ENCODE assay signal across 8 cellular contexts in the genomic region with DNA sequence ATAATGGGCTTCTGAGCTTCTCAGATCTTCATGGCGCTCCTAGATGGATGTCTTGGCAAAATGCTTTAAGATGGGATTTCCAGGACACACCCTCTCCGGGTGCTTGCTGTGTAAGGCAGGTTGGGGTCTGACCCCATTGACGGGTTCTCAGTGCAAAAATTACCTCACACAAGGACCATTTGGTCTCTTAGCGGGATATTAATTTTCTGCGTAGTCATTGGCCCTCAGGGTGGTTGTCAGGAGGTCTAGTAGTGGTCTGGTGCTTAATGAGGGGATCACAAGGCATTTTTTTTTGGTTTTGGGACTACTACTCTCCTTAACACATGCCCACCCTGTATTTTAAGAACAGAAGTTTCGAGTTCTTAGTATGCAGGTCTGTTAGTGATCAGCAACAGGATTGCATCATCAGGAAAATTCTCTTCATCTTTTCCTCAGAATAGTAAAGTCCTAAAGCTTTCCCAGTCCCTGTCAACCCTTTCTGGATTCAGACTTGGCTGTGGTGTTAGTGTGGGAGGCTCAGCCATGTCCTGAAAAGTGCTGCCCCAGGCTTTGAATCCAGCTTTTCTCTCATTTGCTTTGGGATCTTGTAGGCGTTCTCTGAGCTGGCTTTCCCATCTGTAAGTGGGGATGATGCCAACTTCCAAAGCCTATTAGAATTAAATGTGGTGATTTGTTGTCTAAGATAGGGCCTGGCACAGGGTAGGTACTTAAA. TPM values are rescaled to one million over a fixed set of nuclear protein-coding genes. Genes with fewer than 3 reads are reported as not detected.
DNase-seq lines count a peak whose midpoint lies in the region; ATAC-seq and TF ChIP-seq lines count a peak whose summit lies in the region.

No MANE protein-coding gene starts in this region.

- H2BK5ac ChIP-seq in mesenchymal stem cell (ENCODE audit: low read depth, low read length, poor library complexity, severe bottlenecking): no peak overlapping the region

- H2BK120ac ChIP-seq in mesenchymal stem cell (ENCODE audit: low read depth, low read length): no peak overlapping the region

- no peak overlapping the region for H2AFZ ChIP-seq in mesenchymal stem cell (ENCODE audit: low read depth, low read length)

- H3K79me1 ChIP-seq in mesenchymal stem cell (replicated peaks; ENCODE audit: low read length, poor library complexity, severe bottlenecking): peaks cover 2% of the 10 kb centered on the region

- no peak overlapping the region for H2BK15ac ChIP-seq in mesenchymal stem cell (ENCODE audit: low read depth, poor library complexity, severe bottlenecking)

- peak overlapping the region; percentile 67 to 99 (median 87) for H3K4me3 ChIP-seq in heart right ventricle
- H3K4me3 ChIP-seq in body of pancreas: peak overlapping the region in 1 of 2 donors; percentile 4
- H3K4me3 ChIP-seq in mesenchymal stem cell (ENCODE audit: insufficient read depth in 1 of 2, low read depth in 1 of 2, low read length in 2 of 2): peak overlapping the region in 1 of 2 experiments; percentile 89
- H3K4me3 ChIP-seq in aorta (ENCODE audit: low read length in 2 of 2): peak overlapping the region; percentile 45 to 58

- TF ChIP-seq POLR2A in body of pancreas (IDR thresholded peaks at IDR 0.05): no peak

- H4K91ac ChIP-seq in mesenchymal stem cell (ENCODE audit: low read length): no peak overlapping the region

- WGBS in heart right ventricle, 2 donors: 47 to 51% methylated on average over 7 of the region's 7 CpGs
- WGBS in body of pancreas, 2 donors: 25 to 26% methylated on average over 7 of the region's 7 CpGs
- WGBS in mesenchymal stem cell: 86% methylated on average over 6 of the region's 7 CpGs
- 31 to 36% methylated on average over 7 of the region's 7 CpGs for WGBS in aorta, 2 donors

- H3K36me3 ChIP-seq in heart right ventricle: peaks cover 0 to 42% (median 3%) of the 10 kb centered on the region in 9 donors
- no peaks in the 10 kb centered on the region for H3K36me3 ChIP-seq in body of pancreas (replicated peaks in 1 of 2; ENCODE audit: insufficient read depth in 1 of 2, low read depth in 2 of 2)
- peaks cover 14 to 24% of the 10 kb centered on the region in 2 experiments for H3K36me3 ChIP-seq in mesenchymal stem cell (ENCODE audit: control insufficient read depth in 1 of 2, insufficient read depth in 2 of 2, low read depth in 1 of 2, low read length in 2 of 2)
- H3K36me3 ChIP-seq in aorta (ENCODE audit: control insufficient read depth in 1 of 2, insufficient read depth in 2 of 2, low read length in 1 of 2): no peaks in the 10 kb centered on the region

- H3K4ac ChIP-seq in mesenchymal stem cell (ENCODE audit: low read depth in 1 of 2, low read length in 2 of 2): no peak overlapping the region

- peak overlapping the region in 8 of 10 donors; percentile 54 to 100 (median 98) for H3K27ac ChIP-seq in heart right ventricle
- H3K27ac ChIP-seq in body of pancreas: peak overlapping the region in 3 of 4 donors; percentile 63 to 98 (median 96)
- no peak overlapping the region for H3K27ac ChIP-seq in mesenchymal stem cell (ENCODE audit: low read length, poor library complexity, severe bottlenecking)
- peak overlapping the region in 1 of 2 donors; percentile 16 for H3K27ac ChIP-seq in aorta (ENCODE audit: low read depth in 1 of 2, low read length in 2 of 2)

- peak overlapping the region; percentile 96 for H3K9ac ChIP-seq in mesenchymal stem cell (ENCODE audit: low read length)

- H3K27me3 ChIP-seq in heart right ventricle: no peaks in the 10 kb centered on the region
- no peaks in the 10 kb centered on the region for H3K27me3 ChIP-seq in body of pancreas
- no peaks in the 10 kb centered on the region for H3K27me3 ChIP-seq in mesenchymal stem cell (ENCODE audit: control insufficient read depth in 1 of 2, insufficient read depth in 1 of 2, low read length in 2 of 2)
- no peaks in the 10 kb centered on the region for H3K27me3 ChIP-seq in aorta (ENCODE audit: control insufficient read depth in 1 of 2, insufficient read depth in 2 of 2, low read length in 1 of 2)

- no peak overlapping the region for H2AK5ac ChIP-seq in mesenchymal stem cell (ENCODE audit: low read length, severe bottlenecking)

- intact Hi-C loops in heart right ventricle (cut with DNase I): loop anchor here in 1 of 10 donors (5.0 kb wide), 1 partner anchor 44 kb away; no protein-coding TSS in a partner anchor
- intact Hi-C loops in Right ventricle myocardium inferior (cut with DNase I): no loop called here
- intact Hi-C loops in body of pancreas (cut with DNase I): no loop called here
- intact Hi-C loops in aorta (cut with DNase I): no loop called here

- H3K4me2 ChIP-seq in mesenchymal stem cell (ENCODE audit: low read length, poor library complexity, severe bottlenecking): peak overlapping the region; percentile 78

- H2BK12ac ChIP-seq in mesenchymal stem cell (ENCODE audit: low read length in 2 of 2): no peak overlapping the region

- H3K23ac ChIP-seq in mesenchymal stem cell (ENCODE audit: low read length in 2 of 2): no peak overlapping the region

- H3K9me3 ChIP-seq in heart right ventricle: no peaks in the 10 kb centered on the region
- H3K9me3 ChIP-seq in body of pancreas: no peaks in the 10 kb centered on the region
- no peaks in the 10 kb centered on the region for H3K9me3 ChIP-seq in mesenchymal stem cell (ENCODE audit: control insufficient read depth, low read length)
- H3K9me3 ChIP-seq in aorta (ENCODE audit: control insufficient read depth, low read length): no peaks in the 10 kb centered on the region

- no peak for DNase-seq in heart right ventricle
- DNase-seq in Right ventricle myocardium inferior (ENCODE audit: missing footprints): no peak
- peak in 1 of 4 donors; percentile 15 for DNase-seq in body of pancreas
- DNase-seq in mesenchymal stem cell: peak; percentile 34
- DNase-seq in aorta: no peak
- no peak for DNase-seq in COLO668 (lab: John Stamatoyannopoulos, UW; ENCODE audit: unreplicated experiment)

- H4K8ac ChIP-seq in mesenchymal stem cell (ENCODE audit: low read length): no peak overlapping the region

- ATAC-seq in heart right ventricle (no peak), Right ventricle myocardium inferior (no peak), body of pancreas (no peak), aorta (ENCODE audit: low FRiP score) (no peak), HG02981 (IDR thresholded peaks at IDR 0.05; ENCODE audit: unreplicated experiment) (no peak), HG03521 (IDR thresholded peaks at IDR 0.05; ENCODE audit: unreplicated experiment) (no peak)

- TF ChIP-seq CTCF in heart right ventricle (IDR thresholded peaks at IDR 0.05) (no peak), body of pancreas (IDR thresholded peaks at IDR 0.05) (no peak)

- no peak overlapping the region for H3K18ac ChIP-seq in mesenchymal stem cell (ENCODE audit: low read depth in 1 of 2, low read length in 2 of 2)

- H3K14ac ChIP-seq in mesenchymal stem cell (ENCODE audit: low read length in 2 of 2): no peak overlapping the region

- H3K4me1 ChIP-seq in heart right ventricle (peaks cover 35 to 83% (median 79%) of the 10 kb centered on the region in 9 donors), body of pancreas (peaks cover 75% of the 10 kb centered on the region), mesenchymal stem cell (ENCODE audit: control insufficient read depth, insufficient read depth, low read depth, low read length) (peaks cover 42% of the 10 kb centered on the region), aorta (ENCODE audit: control insufficient read depth in 1 of 2, insufficient read depth in 2 of 2, low read length in 2 of 2) (peaks cover 2 to 9% of the 10 kb centered on the region in 2 donors)

RNA-seq across cellular contexts. Expression of gene ALKBH5, which starts 2.8 kb away (rescaled TPM):
- total RNA-seq in heart right ventricle (100 to 1,000 TPM; 163 to 208 (median 194) TPM), Right ventricle myocardium inferior (183 TPM), body of pancreas (10 to 100 TPM; 45.4 to 48.8 TPM), aorta (100 to 1,000 TPM in 1 of 2 donors, 10 to 100 TPM in 1; 91.5 to 114 TPM)
- polyA plus RNA-seq in heart right ventricle (10 to 100 TPM; 72.6 to 80.3 TPM), aorta (10 to 100 TPM; 33.0 to 40.4 TPM)
- 51.3 TPM for polyA plus RNA-seq in mesenchymal stem cell (2013, experiment 1 of 2)
- polyA plus RNA-seq in mesenchymal stem cell (2013, experiment 2 of 2): 51.2 TPM

RNA-seq across cellular contexts. Expression of gene LLGL1, which starts 39.0 kb away (rescaled TPM):
- total RNA-seq in heart right ventricle: 10 to 100 TPM in 1 of 10 donors, 1 to 10 TPM in 9; 7.2 to 12.4 (median 9.1) TPM
- 1 to 10 TPM; 5.8 to 5.9 TPM for polyA plus RNA-seq in heart right ventricle
- 8.4 TPM for total RNA-seq in Right ventricle myocardium inferior
- total RNA-seq in body of pancreas: 10 to 100 TPM in 1 of 2 donors, 1 to 10 TPM in 1; 6.6 to 11.4 TPM
- polyA plus RNA-seq in mesenchymal stem cell (2013, experiment 1 of 2): 13.5 TPM
- 13.0 TPM for polyA plus RNA-seq in mesenchymal stem cell (2013, experiment 2 of 2)
- 10 to 100 TPM; 14.1 to 18.9 TPM for total RNA-seq in aorta
- polyA plus RNA-seq in aorta: 10 to 100 TPM in 1 of 2 donors, 1 to 10 TPM in 1; 4.0 to 12.7 TPM
